ENCODE assay signal across 17 cellular contexts in the genomic region with DNA sequence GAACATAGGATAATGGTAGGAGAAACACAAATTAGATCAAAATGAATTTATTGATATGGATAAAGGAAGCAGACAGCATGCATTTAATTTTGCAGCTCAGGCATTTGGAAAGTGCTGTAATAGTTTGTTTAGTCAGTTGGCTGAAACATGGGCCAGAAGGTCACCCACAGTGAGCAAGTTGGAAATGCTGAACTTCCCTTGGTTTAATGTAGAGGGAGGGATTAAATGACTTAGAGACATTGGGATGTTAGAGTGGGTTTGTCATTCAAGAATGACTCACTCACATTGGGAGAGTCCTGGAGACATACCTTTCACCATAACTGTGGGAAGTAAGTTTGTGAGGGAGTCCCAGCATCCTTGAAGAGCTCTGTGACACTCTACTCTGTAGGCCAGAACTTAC.
DNase-seq lines count a peak whose midpoint lies in the region; ATAC-seq and TF ChIP-seq lines count a peak whose summit lies in the region.
"Had no signal": no experiment of that assay in that cellular context is flagged by ENCODE, and none has a peak within 500 bp of the region (broad histone marks: within the 10 kb centered on the region; RNA-seq: fewer than 3 reads in every experiment).

No MANE protein-coding gene starts in this region.

- TF ChIP-seq POLR2A in heart left ventricle (IDR thresholded peaks at IDR 0.05) (no peak), lower leg skin (IDR thresholded peaks at IDR 0.05) (no peak)

- no peaks in the 10 kb centered on the region for H3K9me3 Mint-ChIP-seq in activated CD4-positive, alpha-beta memory T cell treated with anti-CD3 and anti-CD28 coated beads, Interleukin-2, amount 10 ng/mL, durations not matched to agents 7 days and 5 days
- H3K9me3 Mint-ChIP-seq: activated CD4-positive, alpha-beta T cell treated with anti-CD3 and anti-CD28 coated beads, Interleukin-2, amount 10 ng/mL, durations not matched to agents 24 days and 14 days; activated naive CD4-positive, alpha-beta T cell treated with anti-CD3 and anti-CD28 coated beads, Interleukin-2, amount 50 U/mL, for 24 hours had no signal

- no peaks in the 10 kb centered on the region for H3K9me3 ChIP-seq in GM23248 (ENCODE audit: low read depth)
- no peaks in the 10 kb centered on the region for H3K9me3 ChIP-seq in adipocyte (ENCODE audit: control insufficient read depth, low read length)
- H3K9me3 ChIP-seq in heart left ventricle: no peaks in the 10 kb centered on the region
- H3K9me3 ChIP-seq: psoas muscle, SJSA1 had no signal

- H4K20me1 ChIP-seq in GM23248 (ENCODE audit: insufficient read depth): no peaks in the 10 kb centered on the region

- H3K4me3 Mint-ChIP-seq in activated CD4-positive, alpha-beta memory T cell treated with anti-CD3 and anti-CD28 coated beads, Interleukin-2, amount 10 ng/mL, durations not matched to agents 7 days and 5 days: no peak overlapping the region
- H3K4me3 Mint-ChIP-seq: activated CD4-positive, alpha-beta T cell treated with anti-CD3 and anti-CD28 coated beads, Interleukin-2, amount 10 ng/mL, durations not matched to agents 24 days and 14 days; activated naive CD4-positive, alpha-beta T cell treated with anti-CD3 and anti-CD28 coated beads, Interleukin-2, amount 50 U/mL, for 24 hours; H9 had no signal

- in situ Hi-C loops in GM23248 (cut with MboI): no loop called here

- H3K4me3 ChIP-seq in GM23248 (no peak overlapping the region), adipocyte (ENCODE audit: low read length) (no peak overlapping the region), foreskin fibroblast (ENCODE audit: low read depth in 1 of 2, low read length in 2 of 2) (no peak overlapping the region), heart left ventricle (no peak overlapping the region), lower leg skin (ENCODE audit: low read depth, poor library complexity, severe bottlenecking) (no peak overlapping the region)
- H3K4me3 ChIP-seq: psoas muscle, SJSA1 had no signal

- H3K36me3 ChIP-seq in GM23248 (ENCODE audit: low read depth) (no peaks in the 10 kb centered on the region), adipocyte (ENCODE audit: control insufficient read depth, insufficient read depth, low read length, severe bottlenecking) (no peaks in the 10 kb centered on the region), heart left ventricle (no peaks in the 10 kb centered on the region)
- H3K36me3 ChIP-seq: SJSA1 had no signal

- no peaks in the 10 kb centered on the region for H3K36me3 Mint-ChIP-seq in activated CD4-positive, alpha-beta memory T cell treated with anti-CD3 and anti-CD28 coated beads, Interleukin-2, amount 10 ng/mL, durations not matched to agents 7 days and 5 days (ENCODE audit: low read depth)
- H3K36me3 Mint-ChIP-seq: activated naive CD4-positive, alpha-beta T cell treated with anti-CD3 and anti-CD28 coated beads, Interleukin-2, amount 50 U/mL, for 24 hours had no signal

- ATAC-seq in heart left ventricle (no peak), HG02970 (IDR thresholded peaks at IDR 0.05; ENCODE audit: low FRiP score, unreplicated experiment) (no peak)
- ATAC-seq: left cardiac atrium, psoas muscle had no signal

- H3K27ac Mint-ChIP-seq in activated CD4-positive, alpha-beta memory T cell treated with anti-CD3 and anti-CD28 coated beads, Interleukin-2, amount 10 ng/mL, durations not matched to agents 7 days and 5 days: no peak overlapping the region
- H3K27ac Mint-ChIP-seq: activated CD4-positive, alpha-beta T cell treated with anti-CD3 and anti-CD28 coated beads, Interleukin-2, amount 10 ng/mL, durations not matched to agents 24 days and 14 days; activated naive CD4-positive, alpha-beta T cell treated with anti-CD3 and anti-CD28 coated beads, Interleukin-2, amount 50 U/mL, for 24 hours; H9 had no signal

- no peaks in the 10 kb centered on the region for H3K9me2 ChIP-seq in GM23248 (ENCODE audit: insufficient read depth)

- H3K9ac ChIP-seq in GM23248 (no peak overlapping the region), adipocyte (ENCODE audit: low read length) (no peak overlapping the region)

- H3K4me1 Mint-ChIP-seq in activated CD4-positive, alpha-beta memory T cell treated with anti-CD3 and anti-CD28 coated beads, Interleukin-2, amount 10 ng/mL, durations not matched to agents 7 days and 5 days: no peaks in the 10 kb centered on the region
- H3K4me1 Mint-ChIP-seq: activated CD4-positive, alpha-beta T cell treated with anti-CD3 and anti-CD28 coated beads, Interleukin-2, amount 10 ng/mL, durations not matched to agents 24 days and 14 days; activated naive CD4-positive, alpha-beta T cell treated with anti-CD3 and anti-CD28 coated beads, Interleukin-2, amount 50 U/mL, for 24 hours had no signal

- TF ChIP-seq CTCF in foreskin fibroblast (IDR thresholded peaks at IDR 0.05; ENCODE audit: low read depth, low read length): no peak
- no peak for TF ChIP-seq CTCF in heart left ventricle (IDR thresholded peaks at IDR 0.05)
- no peak for TF ChIP-seq CTCF in lower leg skin (IDR thresholded peaks at IDR 0.05)

- H2AFZ ChIP-seq in GM23248: no peak overlapping the region

- peaks cover 12% of the 10 kb centered on the region for H3K4me1 ChIP-seq in GM23248 (ENCODE audit: insufficient read depth)
- no peaks in the 10 kb centered on the region for H3K4me1 ChIP-seq in adipocyte (ENCODE audit: control insufficient read depth, insufficient read depth, low read length)
- no peaks in the 10 kb centered on the region for H3K4me1 ChIP-seq in heart left ventricle
- H3K4me1 ChIP-seq: psoas muscle, SJSA1 had no signal

- CTCF ChIA-PET in activated CD4-positive, alpha-beta memory T cell treated with anti-CD3 and anti-CD28 coated beads, Interleukin-2, amount 10 ng/mL, durations not matched to agents 7 days and 5 days (lab: Charles Lee): no interaction called here

- no peaks in the 10 kb centered on the region for H3K27me3 Mint-ChIP-seq in activated CD4-positive, alpha-beta memory T cell treated with anti-CD3 and anti-CD28 coated beads, Interleukin-2, amount 10 ng/mL, durations not matched to agents 7 days and 5 days
- H3K27me3 Mint-ChIP-seq: activated CD4-positive, alpha-beta T cell treated with anti-CD3 and anti-CD28 coated beads, Interleukin-2, amount 10 ng/mL, durations not matched to agents 24 days and 14 days; activated naive CD4-positive, alpha-beta T cell treated with anti-CD3 and anti-CD28 coated beads, Interleukin-2, amount 50 U/mL, for 24 hours had no signal

- no peaks in the 10 kb centered on the region for H3K79me2 ChIP-seq in GM23248 (ENCODE audit: insufficient read depth)

- H3K4me2 ChIP-seq in GM23248 (ENCODE audit: unreplicated experiment): no peak overlapping the region

- H3K27me3 ChIP-seq in GM23248 (replicated peaks; ENCODE audit: insufficient read depth): no peaks in the 10 kb centered on the region
- H3K27me3 ChIP-seq in adipocyte (replicated peaks; ENCODE audit: control insufficient read depth, insufficient read depth, low read length): no peaks in the 10 kb centered on the region
- H3K27me3 ChIP-seq in heart left ventricle: no peaks in the 10 kb centered on the region
- H3K27me3 ChIP-seq: SJSA1 had no signal

- DNase-seq in A172 (ENCODE audit: low spot score) (peak; percentile 73), GM23248 (peak; percentile 86), adipocyte (ENCODE audit: low read depth) (peak; percentile 57), foreskin fibroblast (peak; percentile 74 to 76), heart left ventricle (no peak), lower leg skin (ENCODE audit: low spot score in 2 of 2) (no peak)
- no peak for DNase-seq in activated CD4-positive, alpha-beta memory T cell treated with anti-CD3 and anti-CD28 coated beads, Interleukin-2, amount 10 ng/mL, durations not matched to agents 7 days and 5 days
- DNase-seq: activated CD4-positive, alpha-beta T cell treated with anti-CD3 and anti-CD28 coated beads, Interleukin-2, amount 10 ng/mL, durations not matched to agents 24 days and 14 days; H9; KG1; left cardiac atrium; NCI-H345; psoas muscle; T1000 had no signal

- POLR2A ChIA-PET in activated CD4-positive, alpha-beta memory T cell treated with anti-CD3 and anti-CD28 coated beads, Interleukin-2, amount 10 ng/mL, durations not matched to agents 7 days and 5 days (lab: Charles Lee): no interaction called here

- intact Hi-C loops in heart left ventricle (cut with DNase I): loop anchor here in 1 of 10 donors (5.0 kb wide), 1 partner anchor 35 kb away; no protein-coding TSS in a partner anchor
- intact Hi-C loops in lower leg skin (cut with DNase I; ENCODE audit: low total_unique reads): no loop called here

- H3K27ac ChIP-seq in GM23248 (peak overlapping the region; percentile 57), heart left ventricle (no peak overlapping the region)
- H3K27ac ChIP-seq: psoas muscle, SJSA1 had no signal

- H3F3A ChIP-seq in GM23248 (ENCODE audit: insufficient read depth): peaks cover 12% of the 10 kb centered on the region

Comparison
In these comparisons a context has a peak if more than half of its experiments do, and no peak if none do; other contexts are left out.
1. DNase-seq: peak in A172 (single experiment), GM23248 (single experiment), adipocyte (single experiment) and foreskin fibroblast (2 of 2); none in heart left ventricle (0 of 5), lower leg skin (0 of 2) and activated CD4-positive, alpha-beta memory T cell treated with anti-CD3 and anti-CD28 coated beads, Interleukin-2, amount 10 ng/mL, durations not matched to agents 7 days and 5 days (single experiment).